1 cellular context compared by ENCODE assay signal in genomic region chr2:168466834-168467565, GRCh38.
TF ChIP-seq lines count a peak whose summit lies in the region.

No MANE protein-coding gene starts in this region.

TF ChIP-seq in GM23338, 12 proteins besides CTCF, POLR2A, EP300 and RAD21:
- TF ChIP-seq ZNF462 (CRISPR knock-in tag; IDR thresholded peaks at IDR 0.05) (no peak), CREB1 (CRISPR knock-in tag; IDR thresholded peaks at IDR 0.05; ENCODE audit: low read depth) (no peak), POLR2AphosphoS5 (IDR thresholded peaks at IDR 0.05; ENCODE audit: low read depth) (no peak), NANOG (IDR thresholded peaks at IDR 0.05; ENCODE audit: borderline replicate concordance) (no peak), EZH2 (IDR thresholded peaks at IDR 0.05; ENCODE audit: low read depth, unreplicated experiment) (no peak)
